1 cellular context compared by ENCODE assay signal in the genomic region with DNA sequence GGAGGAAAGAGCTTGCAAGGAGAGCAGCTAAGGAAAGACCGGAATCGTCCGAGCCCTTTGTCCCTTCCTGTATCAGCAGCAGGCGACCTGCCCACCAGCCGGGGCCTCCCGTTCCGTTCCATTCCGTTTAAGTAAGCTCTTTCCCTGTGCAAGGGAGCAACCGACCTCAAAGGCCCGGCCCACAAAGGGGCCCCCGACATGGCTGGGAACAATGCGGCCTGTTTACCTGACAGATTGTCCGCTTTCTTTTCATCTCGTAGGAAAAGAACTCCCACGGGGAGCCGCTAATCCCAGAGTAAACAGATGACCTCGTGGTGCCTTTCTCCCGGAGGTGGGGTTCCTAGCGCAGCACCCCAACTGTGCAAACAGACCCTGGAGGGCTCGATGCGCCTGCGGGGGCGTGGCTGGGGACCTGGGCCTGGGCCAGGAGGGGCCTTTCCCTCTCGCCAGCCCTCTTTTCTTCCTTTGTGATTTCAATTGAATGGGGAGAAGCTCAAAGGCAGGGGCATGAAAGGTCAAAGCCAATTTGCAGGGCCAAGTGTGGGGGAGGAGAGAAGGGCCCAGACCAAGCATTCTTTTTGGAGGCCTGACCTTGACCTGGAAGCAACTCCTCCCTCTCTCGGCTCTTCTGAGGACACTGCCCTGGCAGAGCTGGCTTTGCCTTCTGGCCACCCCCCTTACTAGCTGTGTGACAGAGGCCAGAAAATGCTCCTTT.
TF ChIP-seq lines count a peak whose summit lies in the region.

No MANE protein-coding gene starts in this region.

TF ChIP-seq in HepG2, 621 proteins besides CTCF, POLR2A, EP300 and RAD21 (continued from another document and continues in another):
- TF ChIP-seq FOXP1 (IDR thresholded peaks at IDR 0.05): peak; percentile 99
- TF ChIP-seq FOXP1 (CRISPR knock-in tag; IDR thresholded peaks at IDR 0.05): peak; percentile 99
- TF ChIP-seq, protein P1, sequence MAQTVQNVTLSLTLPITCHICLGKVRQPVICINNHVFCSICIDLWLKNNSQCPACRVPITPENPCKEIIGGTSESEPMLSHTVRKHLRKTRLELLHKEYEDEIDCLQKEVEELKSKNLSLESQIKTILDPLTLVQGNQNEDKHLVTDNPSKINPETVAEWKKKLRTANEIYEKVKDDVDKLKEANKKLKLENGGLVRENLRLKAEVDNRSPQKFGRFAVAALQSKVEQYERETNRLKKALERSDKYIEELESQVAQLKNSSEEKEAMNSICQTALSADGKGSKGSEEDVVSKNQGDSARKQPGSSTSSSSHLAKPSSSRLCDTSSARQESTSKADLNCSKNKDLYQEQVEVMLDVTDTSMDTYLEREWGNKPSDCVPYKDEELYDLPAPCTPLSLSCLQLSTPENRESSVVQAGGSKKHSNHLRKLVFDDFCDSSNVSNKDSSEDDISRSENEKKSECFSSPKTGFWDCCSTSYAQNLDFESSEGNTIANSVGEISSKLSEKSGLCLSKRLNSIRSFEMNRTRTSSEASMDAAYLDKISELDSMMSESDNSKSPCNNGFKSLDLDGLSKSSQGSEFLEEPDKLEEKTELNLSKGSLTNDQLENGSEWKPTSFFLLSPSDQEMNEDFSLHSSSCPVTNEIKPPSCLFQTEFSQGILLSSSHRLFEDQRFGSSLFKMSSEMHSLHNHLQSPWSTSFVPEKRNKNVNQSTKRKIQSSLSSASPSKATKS (CRISPR knock-in tag; IDR thresholded peaks at IDR 0.05): peak; percentile 100
- TF ChIP-seq ZFP1 (CRISPR knock-in tag; IDR thresholded peaks at IDR 0.05): peak; percentile 94
- TF ChIP-seq ZNF468 (CRISPR knock-in tag; IDR thresholded peaks at IDR 0.05): no peak; the same call in 1 of the 2 replicates
- TF ChIP-seq, protein P2, sequence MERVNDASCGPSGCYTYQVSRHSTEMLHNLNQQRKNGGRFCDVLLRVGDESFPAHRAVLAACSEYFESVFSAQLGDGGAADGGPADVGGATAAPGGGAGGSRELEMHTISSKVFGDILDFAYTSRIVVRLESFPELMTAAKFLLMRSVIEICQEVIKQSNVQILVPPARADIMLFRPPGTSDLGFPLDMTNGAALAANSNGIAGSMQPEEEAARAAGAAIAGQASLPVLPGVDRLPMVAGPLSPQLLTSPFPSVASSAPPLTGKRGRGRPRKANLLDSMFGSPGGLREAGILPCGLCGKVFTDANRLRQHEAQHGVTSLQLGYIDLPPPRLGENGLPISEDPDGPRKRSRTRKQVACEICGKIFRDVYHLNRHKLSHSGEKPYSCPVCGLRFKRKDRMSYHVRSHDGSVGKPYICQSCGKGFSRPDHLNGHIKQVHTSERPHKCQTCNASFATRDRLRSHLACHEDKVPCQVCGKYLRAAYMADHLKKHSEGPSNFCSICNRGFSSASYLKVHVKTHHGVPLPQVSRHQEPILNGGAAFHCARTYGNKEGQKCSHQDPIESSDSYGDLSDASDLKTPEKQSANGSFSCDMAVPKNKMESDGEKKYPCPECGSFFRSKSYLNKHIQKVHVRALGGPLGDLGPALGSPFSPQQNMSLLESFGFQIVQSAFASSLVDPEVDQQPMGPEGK (CRISPR knock-in tag; IDR thresholded peaks at IDR 0.05): peak; percentile 100
- peak; percentile 76 for TF ChIP-seq YY1 (IDR thresholded peaks at IDR 0.05; ENCODE audit: insufficient read depth, insufficient replicate concordance, low read depth, low read length)
- peak; percentile 37; the same call in 1 of the 2 replicates for TF ChIP-seq ZC3H13 (CRISPR knock-in tag; IDR thresholded peaks at IDR 0.05)
- peak; percentile 99 for TF ChIP-seq NCOR1 (IDR thresholded peaks at IDR 0.05; ENCODE audit: borderline replicate concordance, low read length)
- TF ChIP-seq, protein P3, sequence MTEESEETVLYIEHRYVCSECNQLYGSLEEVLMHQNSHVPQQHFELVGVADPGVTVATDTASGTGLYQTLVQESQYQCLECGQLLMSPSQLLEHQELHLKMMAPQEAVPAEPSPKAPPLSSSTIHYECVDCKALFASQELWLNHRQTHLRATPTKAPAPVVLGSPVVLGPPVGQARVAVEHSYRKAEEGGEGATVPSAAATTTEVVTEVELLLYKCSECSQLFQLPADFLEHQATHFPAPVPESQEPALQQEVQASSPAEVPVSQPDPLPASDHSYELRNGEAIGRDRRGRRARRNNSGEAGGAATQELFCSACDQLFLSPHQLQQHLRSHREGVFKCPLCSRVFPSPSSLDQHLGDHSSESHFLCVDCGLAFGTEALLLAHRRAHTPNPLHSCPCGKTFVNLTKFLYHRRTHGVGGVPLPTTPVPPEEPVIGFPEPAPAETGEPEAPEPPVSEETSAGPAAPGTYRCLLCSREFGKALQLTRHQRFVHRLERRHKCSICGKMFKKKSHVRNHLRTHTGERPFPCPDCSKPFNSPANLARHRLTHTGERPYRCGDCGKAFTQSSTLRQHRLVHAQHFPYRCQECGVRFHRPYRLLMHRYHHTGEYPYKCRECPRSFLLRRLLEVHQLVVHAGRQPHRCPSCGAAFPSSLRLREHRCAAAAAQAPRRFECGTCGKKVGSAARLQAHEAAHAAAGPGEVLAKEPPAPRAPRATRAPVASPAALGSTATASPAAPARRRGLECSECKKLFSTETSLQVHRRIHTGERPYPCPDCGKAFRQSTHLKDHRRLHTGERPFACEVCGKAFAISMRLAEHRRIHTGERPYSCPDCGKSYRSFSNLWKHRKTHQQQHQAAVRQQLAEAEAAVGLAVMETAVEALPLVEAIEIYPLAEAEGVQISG (CRISPR knock-in tag; IDR thresholded peaks at IDR 0.05): peak; percentile 89
- TF ChIP-seq, protein P4, sequence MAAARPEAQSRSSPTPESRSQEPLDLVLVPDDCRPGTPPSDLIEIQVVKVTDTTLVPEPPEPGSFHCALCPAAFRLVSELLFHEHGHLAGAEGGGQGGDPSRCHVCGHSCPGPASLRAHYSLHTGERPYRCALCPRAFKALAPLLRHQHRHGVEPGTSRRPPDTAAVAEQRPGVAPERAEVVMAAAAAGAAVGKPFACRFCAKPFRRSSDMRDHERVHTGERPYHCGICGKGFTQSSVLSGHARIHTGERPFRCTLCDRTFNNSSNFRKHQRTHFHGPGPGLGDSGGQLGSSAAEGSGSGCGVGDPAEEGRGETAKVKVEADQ (CRISPR knock-in tag; IDR thresholded peaks at IDR 0.05; ENCODE audit: borderline replicate concordance): peak; percentile 95; the same call in 1 of the 2 replicates
- TF ChIP-seq ZNF616 (CRISPR knock-in tag; IDR thresholded peaks at IDR 0.05; ENCODE audit: low read depth): peak; percentile 82; the same call in 1 of the 2 replicates
- TF ChIP-seq HNF4A (CRISPR knock-in tag; IDR thresholded peaks at IDR 0.05): peak; percentile 90
- peak; percentile 95 for TF ChIP-seq HOXA3 (CRISPR knock-in tag; IDR thresholded peaks at IDR 0.05)
- TF ChIP-seq ONECUT2 (CRISPR knock-in tag; IDR thresholded peaks at IDR 0.05): peak; percentile 80
- TF ChIP-seq, protein P5, sequence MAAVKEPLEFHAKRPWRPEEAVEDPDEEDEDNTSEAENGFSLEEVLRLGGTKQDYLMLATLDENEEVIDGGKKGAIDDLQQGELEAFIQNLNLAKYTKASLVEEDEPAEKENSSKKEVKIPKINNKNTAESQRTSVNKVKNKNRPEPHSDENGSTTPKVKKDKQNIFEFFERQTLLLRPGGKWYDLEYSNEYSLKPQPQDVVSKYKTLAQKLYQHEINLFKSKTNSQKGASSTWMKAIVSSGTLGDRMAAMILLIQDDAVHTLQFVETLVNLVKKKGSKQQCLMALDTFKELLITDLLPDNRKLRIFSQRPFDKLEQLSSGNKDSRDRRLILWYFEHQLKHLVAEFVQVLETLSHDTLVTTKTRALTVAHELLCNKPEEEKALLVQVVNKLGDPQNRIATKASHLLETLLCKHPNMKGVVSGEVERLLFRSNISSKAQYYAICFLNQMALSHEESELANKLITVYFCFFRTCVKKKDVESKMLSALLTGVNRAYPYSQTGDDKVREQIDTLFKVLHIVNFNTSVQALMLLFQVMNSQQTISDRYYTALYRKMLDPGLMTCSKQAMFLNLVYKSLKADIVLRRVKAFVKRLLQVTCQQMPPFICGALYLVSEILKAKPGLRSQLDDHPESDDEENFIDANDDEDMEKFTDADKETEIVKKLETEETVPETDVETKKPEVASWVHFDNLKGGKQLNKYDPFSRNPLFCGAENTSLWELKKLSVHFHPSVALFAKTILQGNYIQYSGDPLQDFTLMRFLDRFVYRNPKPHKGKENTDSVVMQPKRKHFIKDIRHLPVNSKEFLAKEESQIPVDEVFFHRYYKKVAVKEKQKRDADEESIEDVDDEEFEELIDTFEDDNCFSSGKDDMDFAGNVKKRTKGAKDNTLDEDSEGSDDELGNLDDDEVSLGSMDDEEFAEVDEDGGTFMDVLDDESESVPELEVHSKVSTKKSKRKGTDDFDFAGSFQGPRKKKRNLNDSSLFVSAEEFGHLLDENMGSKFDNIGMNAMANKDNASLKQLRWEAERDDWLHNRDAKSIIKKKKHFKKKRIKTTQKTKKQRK (IDR thresholded peaks at IDR 0.05; ENCODE audit: low read length): no peak
- no peak for TF ChIP-seq ZNF10 (CRISPR knock-in tag; IDR thresholded peaks at IDR 0.05; ENCODE audit: borderline replicate concordance, low read depth)
- no peak for TF ChIP-seq ZNF660 (CRISPR knock-in tag; IDR thresholded peaks at IDR 0.05; ENCODE audit: borderline replicate concordance, low read depth)
- TF ChIP-seq, protein P6, sequence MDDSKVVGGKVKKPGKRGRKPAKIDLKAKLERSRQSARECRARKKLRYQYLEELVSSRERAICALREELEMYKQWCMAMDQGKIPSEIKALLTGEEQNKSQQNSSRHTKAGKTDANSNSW (CRISPR knock-in tag; IDR thresholded peaks at IDR 0.05; ENCODE audit: borderline replicate concordance): 0 out of 2 replicates have a peak, but pooled peaks have one; percentile 20
- TF ChIP-seq ZNF12 (CRISPR knock-in tag; IDR thresholded peaks at IDR 0.05): no peak; the same call in 1 of the 2 replicates
- TF ChIP-seq, protein P7, sequence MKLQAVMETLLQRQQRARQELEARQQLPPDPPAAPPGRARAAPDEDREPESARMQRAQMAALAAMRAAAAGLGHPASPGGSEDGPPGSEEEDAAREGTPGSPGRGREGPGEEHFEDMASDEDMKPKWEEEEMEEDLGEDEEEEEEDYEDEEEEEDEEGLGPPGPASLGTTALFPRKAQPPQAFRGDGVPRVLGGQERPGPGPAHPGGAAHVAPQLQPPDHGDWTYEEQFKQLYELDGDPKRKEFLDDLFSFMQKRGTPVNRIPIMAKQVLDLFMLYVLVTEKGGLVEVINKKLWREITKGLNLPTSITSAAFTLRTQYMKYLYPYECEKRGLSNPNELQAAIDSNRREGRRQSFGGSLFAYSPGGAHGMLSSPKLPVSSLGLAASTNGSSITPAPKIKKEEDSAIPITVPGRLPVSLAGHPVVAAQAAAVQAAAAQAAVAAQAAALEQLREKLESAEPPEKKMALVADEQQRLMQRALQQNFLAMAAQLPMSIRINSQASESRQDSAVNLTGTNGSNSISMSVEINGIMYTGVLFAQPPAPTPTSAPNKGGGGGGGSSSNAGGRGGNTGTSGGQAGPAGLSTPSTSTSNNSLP (IDR thresholded peaks at IDR 0.05; ENCODE audit: low read depth, low read length): peak; percentile 16
- TF ChIP-seq ZNF558 (CRISPR knock-in tag; IDR thresholded peaks at IDR 0.05; ENCODE audit: borderline replicate concordance): peak; percentile 97
- TF ChIP-seq, protein P8, sequence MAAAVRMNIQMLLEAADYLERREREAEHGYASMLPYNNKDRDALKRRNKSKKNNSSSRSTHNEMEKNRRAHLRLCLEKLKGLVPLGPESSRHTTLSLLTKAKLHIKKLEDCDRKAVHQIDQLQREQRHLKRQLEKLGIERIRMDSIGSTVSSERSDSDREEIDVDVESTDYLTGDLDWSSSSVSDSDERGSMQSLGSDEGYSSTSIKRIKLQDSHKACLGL (CRISPR knock-in tag; IDR thresholded peaks at IDR 0.05): peak; percentile 63
- TF ChIP-seq FOXA1 (IDR thresholded peaks at IDR 0.05): peak; percentile 95
- peak; percentile 100 for TF ChIP-seq FOXA1 (CRISPR knock-in tag; IDR thresholded peaks at IDR 0.05)
- peak; percentile 10; the same call in 1 of the 2 replicates for TF ChIP-seq ZNF572 (CRISPR knock-in tag; IDR thresholded peaks at IDR 0.05)
- TF ChIP-seq, protein P9, sequence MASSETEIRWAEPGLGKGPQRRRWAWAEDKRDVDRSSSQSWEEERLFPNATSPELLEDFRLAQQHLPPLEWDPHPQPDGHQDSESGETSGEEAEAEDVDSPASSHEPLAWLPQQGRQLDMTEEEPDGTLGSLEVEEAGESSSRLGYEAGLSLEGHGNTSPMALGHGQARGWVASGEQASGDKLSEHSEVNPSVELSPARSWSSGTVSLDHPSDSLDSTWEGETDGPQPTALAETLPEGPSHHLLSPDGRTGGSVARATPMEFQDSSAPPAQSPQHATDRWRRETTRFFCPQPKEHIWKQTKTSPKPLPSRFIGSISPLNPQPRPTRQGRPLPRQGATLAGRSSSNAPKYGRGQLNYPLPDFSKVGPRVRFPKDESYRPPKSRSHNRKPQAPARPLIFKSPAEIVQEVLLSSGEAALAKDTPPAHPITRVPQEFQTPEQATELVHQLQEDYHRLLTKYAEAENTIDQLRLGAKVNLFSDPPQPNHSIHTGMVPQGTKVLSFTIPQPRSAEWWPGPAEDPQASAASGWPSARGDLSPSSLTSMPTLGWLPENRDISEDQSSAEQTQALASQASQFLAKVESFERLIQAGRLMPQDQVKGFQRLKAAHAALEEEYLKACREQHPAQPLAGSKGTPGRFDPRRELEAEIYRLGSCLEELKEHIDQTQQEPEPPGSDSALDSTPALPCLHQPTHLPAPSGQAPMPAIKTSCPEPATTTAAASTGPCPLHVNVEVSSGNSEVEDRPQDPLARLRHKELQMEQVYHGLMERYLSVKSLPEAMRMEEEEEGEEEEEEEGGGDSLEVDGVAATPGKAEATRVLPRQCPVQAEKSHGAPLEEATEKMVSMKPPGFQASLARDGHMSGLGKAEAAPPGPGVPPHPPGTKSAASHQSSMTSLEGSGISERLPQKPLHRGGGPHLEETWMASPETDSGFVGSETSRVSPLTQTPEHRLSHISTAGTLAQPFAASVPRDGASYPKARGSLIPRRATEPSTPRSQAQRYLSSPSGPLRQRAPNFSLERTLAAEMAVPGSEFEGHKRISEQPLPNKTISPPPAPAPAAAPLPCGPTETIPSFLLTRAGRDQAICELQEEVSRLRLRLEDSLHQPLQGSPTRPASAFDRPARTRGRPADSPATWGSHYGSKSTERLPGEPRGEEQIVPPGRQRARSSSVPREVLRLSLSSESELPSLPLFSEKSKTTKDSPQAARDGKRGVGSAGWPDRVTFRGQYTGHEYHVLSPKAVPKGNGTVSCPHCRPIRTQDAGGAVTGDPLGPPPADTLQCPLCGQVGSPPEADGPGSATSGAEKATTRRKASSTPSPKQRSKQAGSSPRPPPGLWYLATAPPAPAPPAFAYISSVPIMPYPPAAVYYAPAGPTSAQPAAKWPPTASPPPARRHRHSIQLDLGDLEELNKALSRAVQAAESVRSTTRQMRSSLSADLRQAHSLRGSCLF (CRISPR knock-in tag; IDR thresholded peaks at IDR 0.05; ENCODE audit: borderline replicate concordance): 0 out of 2 replicates have a peak, but pooled peaks have one; percentile 68
- TF ChIP-seq, protein P10, sequence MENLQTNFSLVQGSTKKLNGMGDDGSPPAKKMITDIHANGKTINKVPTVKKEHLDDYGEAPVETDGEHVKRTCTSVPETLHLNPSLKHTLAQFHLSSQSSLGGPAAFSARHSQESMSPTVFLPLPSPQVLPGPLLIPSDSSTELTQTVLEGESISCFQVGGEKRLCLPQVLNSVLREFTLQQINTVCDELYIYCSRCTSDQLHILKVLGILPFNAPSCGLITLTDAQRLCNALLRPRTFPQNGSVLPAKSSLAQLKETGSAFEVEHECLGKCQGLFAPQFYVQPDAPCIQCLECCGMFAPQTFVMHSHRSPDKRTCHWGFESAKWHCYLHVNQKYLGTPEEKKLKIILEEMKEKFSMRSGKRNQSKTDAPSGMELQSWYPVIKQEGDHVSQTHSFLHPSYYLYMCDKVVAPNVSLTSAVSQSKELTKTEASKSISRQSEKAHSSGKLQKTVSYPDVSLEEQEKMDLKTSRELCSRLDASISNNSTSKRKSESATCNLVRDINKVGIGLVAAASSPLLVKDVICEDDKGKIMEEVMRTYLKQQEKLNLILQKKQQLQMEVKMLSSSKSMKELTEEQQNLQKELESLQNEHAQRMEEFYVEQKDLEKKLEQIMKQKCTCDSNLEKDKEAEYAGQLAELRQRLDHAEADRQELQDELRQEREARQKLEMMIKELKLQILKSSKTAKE (CRISPR knock-in tag; IDR thresholded peaks at IDR 0.05; ENCODE audit: borderline replicate concordance): peak; percentile 98
- TF ChIP-seq JARID2 (CRISPR knock-in tag; IDR thresholded peaks at IDR 0.05; ENCODE audit: insufficient replicate concordance): peak; percentile 59
- peak; percentile 55; the same call in 1 of the 2 replicates for TF ChIP-seq ADNP (CRISPR knock-in tag; IDR thresholded peaks at IDR 0.05)
